28 cellular contexts compared by ENCODE assay signal in genomic region chr6:86526238-86526637, GRCh38.
"Had no signal": no experiment of that assay in that cellular context is flagged by ENCODE, and none has a peak within 500 bp of the region (broad histone marks: within the 10 kb centered on the region; RNA-seq: fewer than 3 reads in every experiment).

No MANE protein-coding gene starts in this region.

- ATAC-seq: activated CD8-positive, alpha-beta T cell treated with anti-CD3 and anti-CD28 coated beads for 36 hours; activated T-cell treated with anti-CD3 and anti-CD28 coated beads, Interleukin-2, amount 50 U/mL, for 4 hours; activated T-helper 17 cell treated with anti-CD3 and anti-CD28 coated beads, Interleukin-2, amount 50 U/mL, for 72 hours; foreskin keratinocyte; heart left ventricle; right lobe of liver; stimulated activated effector memory CD8-positive, alpha-beta T cell treated with anti-CD3 and anti-CD28 coated beads, Interleukin-12 subunit alpha, Interleukin-12 subunit beta, amount 100 ng/mL, for 72 hours; stimulated activated naive CD8-positive, alpha-beta T cell treated with anti-CD3 and anti-CD28 coated beads, Interleukin-15, amount 100 ng/mL, for 72 hours had no signal

- H3K9me3 ChIP-seq: neutrophil, right lobe of liver had no signal

- H3K36me3 ChIP-seq: brain microvascular endothelial cell, esophagus muscularis mucosa, heart left ventricle, left ventricle myocardium inferior, neutrophil, right lobe of liver, upper lobe of left lung, vagina had no signal

- H3K27me3 ChIP-seq: brain microvascular endothelial cell, esophagus muscularis mucosa, foreskin keratinocyte, heart left ventricle, neutrophil, right lobe of liver, upper lobe of left lung, vagina had no signal

- H3K4me3 ChIP-seq: esophagus muscularis mucosa, heart left ventricle, left ventricle myocardium inferior, lung, right lobe of liver, skin epidermis, upper lobe of left lung, vagina had no signal

- H3K36me3 Mint-ChIP-seq: stimulated activated effector memory CD8-positive, alpha-beta T cell treated with anti-CD3 and anti-CD28 coated beads, Interleukin-12 subunit alpha, Interleukin-12 subunit beta, amount 100 ng/mL, for 72 hours had no signal

- DNase-seq: activated CD4-positive, alpha-beta T cell treated with anti-CD3 and anti-CD28 coated beads for 1 hour; activated CD4-positive, alpha-beta T cell treated with anti-CD3 and anti-CD28 coated beads, Interleukin-2, amount 50 U/mL, for 1 hour; activated CD8-positive, alpha-beta T cell treated with anti-CD3 and anti-CD28 coated beads for 36 hours; activated gamma-delta T cell treated with Interleukin-2 at 50 U/mL for 16 hours; activated naive CD4-positive, alpha-beta T cell treated with anti-CD3 and anti-CD28 coated beads, Interleukin-2, amount 50 U/mL, for 16 hours; activated T-cell treated with anti-CD3 and anti-CD28 coated beads, Interleukin-2, amount 50 U/mL, for 4 hours; amniotic stem cell; brain microvascular endothelial cell; caudate nucleus; cortex of kidney; foreskin keratinocyte; heart left ventricle; left ventricle myocardium inferior; nephron progenitor cell; right lobe of liver; stimulated activated CD4-positive, alpha-beta T cell treated with anti-CD3 and anti-CD28 coated beads, Interleukin-12 subunit alpha, Interleukin-12 subunit beta, amount 100 ng/mL, for 4 hours; stimulated activated CD4-positive, alpha-beta T cell treated with anti-CD3 and anti-CD28 coated beads, Interleukin-4, amount 100 ng/mL, for 24 hours; stimulated activated naive CD8-positive, alpha-beta T cell treated with anti-CD3 and anti-CD28 coated beads, Interleukin-15, amount 100 ng/mL, for 72 hours; substantia nigra; T-helper 1 cell; upper lobe of left lung had no signal

- H3K27me3 Mint-ChIP-seq: activated CD8-positive, alpha-beta T cell treated with anti-CD3 and anti-CD28 coated beads for 36 hours; activated T-helper 17 cell treated with anti-CD3 and anti-CD28 coated beads, Interleukin-2, amount 50 U/mL, for 72 hours; stimulated activated naive CD8-positive, alpha-beta T cell treated with anti-CD3 and anti-CD28 coated beads, Interleukin-15, amount 100 ng/mL, for 72 hours had no signal

- H3K27ac ChIP-seq: brain microvascular endothelial cell, esophagus muscularis mucosa, foreskin keratinocyte, heart left ventricle, left ventricle myocardium inferior, neutrophil, right lobe of liver, skin epidermis, upper lobe of left lung, vagina had no signal

- H3K4me1 Mint-ChIP-seq: activated T-helper 17 cell treated with anti-CD3 and anti-CD28 coated beads, Interleukin-2, amount 50 U/mL, for 72 hours; nephron progenitor cell; stimulated activated effector memory CD8-positive, alpha-beta T cell treated with anti-CD3 and anti-CD28 coated beads, Interleukin-12 subunit alpha, Interleukin-12 subunit beta, amount 100 ng/mL, for 72 hours; stimulated activated naive CD8-positive, alpha-beta T cell treated with anti-CD3 and anti-CD28 coated beads, Interleukin-15, amount 100 ng/mL, for 72 hours had no signal

- H3K4me1 ChIP-seq: esophagus muscularis mucosa, foreskin keratinocyte, heart left ventricle, left ventricle myocardium inferior, right lobe of liver, upper lobe of left lung, vagina had no signal

- H3K4me3 Mint-ChIP-seq: activated CD8-positive, alpha-beta T cell treated with anti-CD3 and anti-CD28 coated beads for 36 hours; activated T-cell treated with anti-CD3 and anti-CD28 coated beads, Interleukin-2, amount 50 U/mL, for 4 hours; activated T-helper 17 cell treated with anti-CD3 and anti-CD28 coated beads, Interleukin-2, amount 50 U/mL, for 72 hours; nephron progenitor cell; stimulated activated effector memory CD8-positive, alpha-beta T cell treated with anti-CD3 and anti-CD28 coated beads, Interleukin-12 subunit alpha, Interleukin-12 subunit beta, amount 100 ng/mL, for 72 hours; stimulated activated naive CD8-positive, alpha-beta T cell treated with anti-CD3 and anti-CD28 coated beads, Interleukin-15, amount 100 ng/mL, for 72 hours had no signal

- H3K27ac Mint-ChIP-seq: activated CD8-positive, alpha-beta T cell treated with anti-CD3 and anti-CD28 coated beads for 36 hours; activated T-helper 17 cell treated with anti-CD3 and anti-CD28 coated beads, Interleukin-2, amount 50 U/mL, for 72 hours; nephron progenitor cell; stimulated activated effector memory CD8-positive, alpha-beta T cell treated with anti-CD3 and anti-CD28 coated beads, Interleukin-12 subunit alpha, Interleukin-12 subunit beta, amount 100 ng/mL, for 72 hours; stimulated activated naive CD8-positive, alpha-beta T cell treated with anti-CD3 and anti-CD28 coated beads, Interleukin-15, amount 100 ng/mL, for 72 hours had no signal
